8 cellular contexts compared by ENCODE assay signal in the genomic region with DNA sequence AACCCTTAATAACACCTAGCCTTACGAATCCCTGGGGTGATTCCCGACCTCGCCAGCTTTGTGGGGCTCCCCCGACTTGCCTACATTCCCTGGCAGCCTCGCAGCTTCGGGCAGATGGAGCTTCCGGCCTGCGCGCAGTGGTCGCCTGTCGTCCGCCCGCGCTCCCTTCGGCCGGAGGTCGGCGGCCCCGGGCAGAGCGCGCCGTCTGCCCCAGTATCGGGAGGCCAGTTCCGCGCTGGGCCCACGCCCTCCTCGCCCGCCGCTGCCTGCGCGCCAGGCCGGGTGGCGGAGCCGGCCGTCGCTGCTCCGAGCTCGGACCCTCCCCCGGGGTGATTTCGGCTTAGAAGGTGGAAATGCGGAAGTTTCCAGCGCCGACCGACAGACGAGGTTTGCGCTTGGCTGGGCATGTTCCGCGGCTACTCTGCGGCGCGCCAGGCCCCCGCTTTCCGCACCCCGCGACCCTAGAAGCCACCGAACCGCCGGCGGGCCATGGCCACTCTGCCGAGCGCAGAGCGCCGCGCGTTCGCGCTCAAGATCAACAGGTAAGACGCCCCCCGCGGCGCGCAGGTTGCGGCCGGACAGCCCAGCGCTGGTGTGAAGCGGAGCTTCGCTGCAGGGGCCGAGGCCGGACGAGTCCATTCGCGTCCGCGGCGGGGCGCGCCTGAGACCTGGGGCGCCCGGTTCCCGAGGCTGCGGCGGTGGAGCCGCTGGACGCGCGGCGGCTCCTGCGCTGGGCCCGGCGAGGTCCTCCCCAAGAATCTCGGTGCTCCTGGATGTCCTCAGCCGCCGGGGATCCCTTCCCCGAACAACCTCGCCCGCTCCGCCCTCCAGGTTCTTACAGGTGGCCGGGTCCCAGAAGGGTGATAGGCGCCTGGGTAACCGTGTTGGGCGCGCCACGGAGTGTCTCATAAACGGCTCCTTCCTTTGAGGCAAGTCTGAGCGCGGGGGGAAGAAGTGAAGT.
DNase-seq lines count a peak whose midpoint lies in the region; ATAC-seq and TF ChIP-seq lines count a peak whose summit lies in the region.

A gene (plus strand): TSS at position 378 of the 961 bp plus-strand sequence. CDS start 112 bp downstream, at position 490.

- DNase-seq in CMK (ENCODE audit: low read depth) (peak; percentile 55), HK-2 (ENCODE audit: unreplicated experiment) (peak; percentile 32), astrocyte of the spinal cord (ENCODE audit: low read depth, low spot score) (peak; percentile 3), iris pigment epithelial cell (ENCODE audit: low read depth) (peak; percentile 46)
- peak; percentile 47 for DNase-seq in stimulated activated CD4-positive, alpha-beta T cell treated with anti-CD3 and anti-CD28 coated beads, Interleukin-1b, Interleukin-23, amount 100 ng/mL, for 48 hours

- H3K36me3 Mint-ChIP-seq in T-helper 1 cell treated with Interleukin-12 subunit alpha and Interleukin-12 subunit beta and Interleukin-4 antibody, amounts not matched to agents 30 μg/mL and 1 μg/mL, for 36 hours (ENCODE audit: low read depth), result peaks cover 11% of the 10 kb centered on the region

- in situ Hi-C loops in astrocyte of the spinal cord (cut with HindIII; ENCODE audit: low sequenced_read_pairs), result no loop called here

- H3K4me3 Mint-ChIP-seq in T-helper 1 cell treated with Interleukin-12 subunit alpha and Interleukin-12 subunit beta and Interleukin-4 antibody, amounts not matched to agents 30 μg/mL and 1 μg/mL, for 36 hours, result peak within 1 kb of the TSS; percentile 87

- no peak for TF ChIP-seq CTCF in astrocyte of the spinal cord (IDR thresholded peaks at IDR 0.05; ENCODE audit: low read depth, low read length)

- peak within 1 kb of the TSS; percentile 86 for H3K27ac Mint-ChIP-seq in T-helper 1 cell treated with Interleukin-12 subunit alpha and Interleukin-12 subunit beta and Interleukin-4 antibody, amounts not matched to agents 30 μg/mL and 1 μg/mL, for 36 hours

- ATAC-seq in GM19452 (IDR thresholded peaks at IDR 0.05; ENCODE audit: unreplicated experiment), result peak; percentile 85
- no peak for ATAC-seq in GM18870 (IDR thresholded peaks at IDR 0.05; ENCODE audit: unreplicated experiment)

- no peaks in the 10 kb centered on the region for H3K9me3 Mint-ChIP-seq in T-helper 1 cell treated with Interleukin-12 subunit alpha and Interleukin-12 subunit beta and Interleukin-4 antibody, amounts not matched to agents 30 μg/mL and 1 μg/mL, for 36 hours

- peaks cover 26% of the 10 kb centered on the region for H3K4me1 Mint-ChIP-seq in T-helper 1 cell treated with Interleukin-12 subunit alpha and Interleukin-12 subunit beta and Interleukin-4 antibody, amounts not matched to agents 30 μg/mL and 1 μg/mL, for 36 hours (ENCODE audit: low read depth)

- H3K4me3 ChIP-seq in astrocyte of the spinal cord (ENCODE audit: low read depth, low read length), result peak within 1 kb of the TSS; percentile 23

- H3K27me3 Mint-ChIP-seq in T-helper 1 cell treated with Interleukin-12 subunit alpha and Interleukin-12 subunit beta and Interleukin-4 antibody, amounts not matched to agents 30 μg/mL and 1 μg/mL, for 36 hours (ENCODE audit: low read depth), result no peaks in the 10 kb centered on the region

Comparison
In these comparisons a context has a peak if more than half of its experiments do, and no peak if none do; other contexts are left out.
1. DNase-seq: peak in every context shown above with its lines; median percentile 55 in CMK; 47 in stimulated activated CD4-positive, alpha-beta T cell treated with anti-CD3 and anti-CD28 coated beads, Interleukin-1b, Interleukin-23, amount 100 ng/mL, for 48 hours; 46 in iris pigment epithelial cell; 32 in HK-2; 3 in astrocyte of the spinal cord.